23 cellular contexts compared by ENCODE assay signal in genomic region chr17:34451313-34451712, GRCh38.
DNase-seq lines count a peak whose midpoint lies in the region; ATAC-seq and TF ChIP-seq lines count a peak whose summit lies in the region.
"Had no signal": no experiment of that assay in that cellular context is flagged by ENCODE, and none has a peak within 500 bp of the region (broad histone marks: within the 10 kb centered on the region; RNA-seq: fewer than 3 reads in every experiment).

No MANE protein-coding gene starts in this region.

- TF ChIP-seq POLR2A in HCT116 (IDR thresholded peaks at IDR 0.05; ENCODE audit: borderline replicate concordance, extremely low read depth, insufficient read depth, insufficient read length): no peak

- no peak overlapping the region for H3K27ac Mint-ChIP-seq in MCF 10A (ENCODE audit: low read depth, unreplicated experiment)
- H3K27ac Mint-ChIP-seq: CD8-positive, alpha-beta memory T cell; H9 had no signal

- H3K27ac ChIP-seq in HCT116 (ENCODE audit: low read depth, low read length) (no peak overlapping the region), brain microvascular endothelial cell (no peak overlapping the region)
- H3K27ac ChIP-seq: C4-2B, HL-60, KMS-11 had no signal

- no peak overlapping the region for H3K9ac ChIP-seq in HCT116 (ENCODE audit: low read length)
- no peak overlapping the region for H3K9ac ChIP-seq in adipocyte (ENCODE audit: low read length)
- H3K9ac ChIP-seq: KMS-11 had no signal

- H3K9me3 ChIP-seq in HCT116 (ENCODE audit: control insufficient read depth in 1 of 2, insufficient read depth in 1 of 2, low read depth in 1 of 2, low read length in 2 of 2) (no peaks in the 10 kb centered on the region), adipocyte (ENCODE audit: control insufficient read depth, low read length) (no peaks in the 10 kb centered on the region)

- no peak overlapping the region for H3K4me2 ChIP-seq in HCT116 (ENCODE audit: low read length)
- H3K4me2 ChIP-seq: KMS-11 had no signal

- H3K27me3 ChIP-seq in HCT116 (ENCODE audit: insufficient read depth, low read length) (peaks cover 47% of the 10 kb centered on the region), adipocyte (replicated peaks; ENCODE audit: control insufficient read depth, insufficient read depth, low read length) (peaks cover 42% of the 10 kb centered on the region), brain microvascular endothelial cell (replicated peaks) (no peaks in the 10 kb centered on the region)

- no peak overlapping the region for H2AFZ ChIP-seq in HCT116 (ENCODE audit: low read depth, low read length, poor library complexity, severe bottlenecking)

- H3K4me1 Mint-ChIP-seq in MCF 10A (ENCODE audit: insufficient read depth, unreplicated experiment): no peaks in the 10 kb centered on the region
- H3K4me1 Mint-ChIP-seq: CD8-positive, alpha-beta memory T cell had no signal

- no peak for TF ChIP-seq RAD21 in HCT116 (IDR thresholded peaks at IDR 0.05; ENCODE audit: low read depth)

- POLR2A ChIA-PET in MCF 10A (lab: Yijun Ruan, JAX): no interaction called here
- POLR2A ChIA-PET in HCT116 (lab: Charles Lee): no interaction called here

- H3K9me3 Mint-ChIP-seq in MCF 10A (ENCODE audit: unreplicated experiment): peaks cover 7% of the 10 kb centered on the region
- H3K9me3 Mint-ChIP-seq: CD8-positive, alpha-beta memory T cell; H9 had no signal

- H4K20me1 ChIP-seq in HCT116 (ENCODE audit: insufficient read depth): no peaks in the 10 kb centered on the region

- H3K4me3 ChIP-seq in HCT116 (replicated peaks in 1 of 2; ENCODE audit: low read depth in 1 of 2, low read length in 2 of 2) (no peak overlapping the region), adipocyte (ENCODE audit: low read length) (no peak overlapping the region), brain microvascular endothelial cell (ENCODE audit: low read depth, low read length) (no peak overlapping the region)

- peak; percentile 26 to 35 for DNase-seq in T47D (ENCODE audit: low read depth in 1 of 2, low spot score in 1 of 2)
- DNase-seq in MCF 10A (ENCODE audit: unreplicated experiment): no peak
- no peak for DNase-seq in HCT116 (ENCODE audit: low read depth, low spot score)
- peak; percentile 8 for DNase-seq in adipocyte (ENCODE audit: low read depth)
- DNase-seq in iPS-NIHi11 (ENCODE audit: low spot score): peak; percentile 22
- DNase-seq in GM10266 (ENCODE audit: extremely low spot score): no peak
- no peak for DNase-seq in omental fat pad (ENCODE audit: low spot score)
- DNase-seq in brain microvascular endothelial cell: no peak
- DNase-seq: Calu3; CD8-positive, alpha-beta memory T cell; DMS153; GDM1; H9; NCI-H1417; NCI-H1694 treated with DMSO at 0.1 percent for 48 hours; NCI-H2081 treated with DMSO at 0.1 percent for 48 hours; NCI-H2171 treated with DMSO at 0.1 percent for 48 hours; NCI-H524 treated with DMSO at 0.1 percent for 48 hours; SHP77 had no signal

- in situ Hi-C loops in T47D (cut with HindIII; ENCODE audit: low pct_unique_long_range_greater_than_20kb, low sequenced_read_pairs) (no loop called here), brain microvascular endothelial cell (cut with HindIII; ENCODE audit: low pct_ligation_motif_present, low sequenced_read_pairs) (no loop called here)

- RAD21 ChIA-PET in HCT116 (lab: Charles Lee; ENCODE audit: low non-redundant PET in 1 of 2, low total read pairs in 2 of 2, uncharacterized antibody in 2 of 2, unreplicated experiment in 2 of 2): interaction anchor here in 1 of 2 experiments (0.7 kb wide), 1 partner anchor 48 kb away, joined by 7 read pairs; no protein-coding TSS in a partner anchor

- H3K4me1 ChIP-seq in HCT116 (ENCODE audit: control insufficient read depth in 1 of 2, insufficient read depth in 2 of 2, low read length in 2 of 2) (no peaks in the 10 kb centered on the region), adipocyte (ENCODE audit: control insufficient read depth, insufficient read depth, low read length) (no peaks in the 10 kb centered on the region)

- no peaks in the 10 kb centered on the region for H3K27me3 Mint-ChIP-seq in MCF 10A (ENCODE audit: insufficient read depth, unreplicated experiment)

- no TSS peak for BruUV-seq in MCF 10A (replicated peaks; lab: Mats Ljungman, UMichigan)
- BruUV-seq in HCT116 (replicated peaks; lab: Mats Ljungman, UMichigan): no TSS peak

- H3K36me3 Mint-ChIP-seq in MCF 10A (ENCODE audit: insufficient read depth, unreplicated experiment): no peaks in the 10 kb centered on the region
- H3K36me3 Mint-ChIP-seq: CD8-positive, alpha-beta memory T cell had no signal

- intact Hi-C loops in MCF 10A (cut with micrococcal nuclease) (no loop called here), HCT116 (cut with micrococcal nuclease) (no loop called here)

- no peak overlapping the region for H3K4me3 Mint-ChIP-seq in MCF 10A (ENCODE audit: unreplicated experiment)
- H3K4me3 Mint-ChIP-seq: CD8-positive, alpha-beta memory T cell; H9 had no signal

- no peaks in the 10 kb centered on the region for H3K79me2 ChIP-seq in HCT116 (ENCODE audit: insufficient read depth, low read length)

- TF ChIP-seq CTCF in MCF 10A (IDR thresholded peaks at IDR 0.05; ENCODE audit: unreplicated experiment) (no peak), HCT116 (IDR thresholded peaks at IDR 0.05 in 2 of 3, conservative IDR thresholded peaks at IDR 0.05 in 1 of 3; ENCODE audit: borderline replicate concordance in 1 of 3, insufficient read depth in 1 of 3, low read depth in 2 of 3, low read length in 2 of 3) (no peak), GM10266 (IDR thresholded peaks at IDR 0.05; ENCODE audit: control insufficient read depth, insufficient read depth, low read depth, missing control alignments) (no peak), omental fat pad (IDR thresholded peaks at IDR 0.05) (no peak), brain microvascular endothelial cell (IDR thresholded peaks at IDR 0.05; ENCODE audit: low read depth, low read length, missing control alignments) (no peak)

- CTCF ChIA-PET in MCF 10A (lab: Yijun Ruan, JAX) (interaction anchor here (0.5 to 1.1 kb wide), 3 partner anchors 140 to 660 kb away, joined by 3 to 4 read pairs (median 3); no protein-coding TSS in a partner anchor), HCT116 (lab: Charles Lee) (no interaction called here)

- H3K36me3 ChIP-seq in HCT116 (ENCODE audit: control insufficient read depth in 1 of 2, insufficient read depth in 2 of 2, low read length in 2 of 2) (no peaks in the 10 kb centered on the region), adipocyte (ENCODE audit: control insufficient read depth, insufficient read depth, low read length, severe bottlenecking) (no peaks in the 10 kb centered on the region), brain microvascular endothelial cell (replicated peaks) (no peaks in the 10 kb centered on the region)

- no peak for ATAC-seq in HCT116
- ATAC-seq in omental fat pad (ENCODE audit: low FRiP score): no peak
- ATAC-seq: HepG2 had no signal

- H3K9me2 ChIP-seq in HCT116 (ENCODE audit: insufficient read depth): no peaks in the 10 kb centered on the region

TF ChIP-seq in HCT116, 20 proteins besides CTCF, POLR2A, EP300 and RAD21:
- no peak for TF ChIP-seq TCF7L2 (IDR thresholded peaks at IDR 0.05; ENCODE audit: borderline replicate concordance, extremely low read depth, insufficient read depth, insufficient read length)
- no peak for TF ChIP-seq CEBPB (IDR thresholded peaks at IDR 0.05; ENCODE audit: low read depth)
- TF ChIP-seq, protein P1, sequence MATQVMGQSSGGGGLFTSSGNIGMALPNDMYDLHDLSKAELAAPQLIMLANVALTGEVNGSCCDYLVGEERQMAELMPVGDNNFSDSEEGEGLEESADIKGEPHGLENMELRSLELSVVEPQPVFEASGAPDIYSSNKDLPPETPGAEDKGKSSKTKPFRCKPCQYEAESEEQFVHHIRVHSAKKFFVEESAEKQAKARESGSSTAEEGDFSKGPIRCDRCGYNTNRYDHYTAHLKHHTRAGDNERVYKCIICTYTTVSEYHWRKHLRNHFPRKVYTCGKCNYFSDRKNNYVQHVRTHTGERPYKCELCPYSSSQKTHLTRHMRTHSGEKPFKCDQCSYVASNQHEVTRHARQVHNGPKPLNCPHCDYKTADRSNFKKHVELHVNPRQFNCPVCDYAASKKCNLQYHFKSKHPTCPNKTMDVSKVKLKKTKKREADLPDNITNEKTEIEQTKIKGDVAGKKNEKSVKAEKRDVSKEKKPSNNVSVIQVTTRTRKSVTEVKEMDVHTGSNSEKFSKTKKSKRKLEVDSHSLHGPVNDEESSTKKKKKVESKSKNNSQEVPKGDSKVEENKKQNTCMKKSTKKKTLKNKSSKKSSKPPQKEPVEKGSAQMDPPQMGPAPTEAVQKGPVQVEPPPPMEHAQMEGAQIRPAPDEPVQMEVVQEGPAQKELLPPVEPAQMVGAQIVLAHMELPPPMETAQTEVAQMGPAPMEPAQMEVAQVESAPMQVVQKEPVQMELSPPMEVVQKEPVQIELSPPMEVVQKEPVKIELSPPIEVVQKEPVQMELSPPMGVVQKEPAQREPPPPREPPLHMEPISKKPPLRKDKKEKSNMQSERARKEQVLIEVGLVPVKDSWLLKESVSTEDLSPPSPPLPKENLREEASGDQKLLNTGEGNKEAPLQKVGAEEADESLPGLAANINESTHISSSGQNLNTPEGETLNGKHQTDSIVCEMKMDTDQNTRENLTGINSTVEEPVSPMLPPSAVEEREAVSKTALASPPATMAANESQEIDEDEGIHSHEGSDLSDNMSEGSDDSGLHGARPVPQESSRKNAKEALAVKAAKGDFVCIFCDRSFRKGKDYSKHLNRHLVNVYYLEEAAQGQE (IDR thresholded peaks at IDR 0.05; ENCODE audit: low read depth): 0 out of 2 replicates have a peak, but pooled peaks have one; percentile 8

Comparison
In these comparisons a context has a peak if more than half of its experiments do, and no peak if none do; other contexts are left out.
1. DNase-seq: peak in T47D (2 of 2), adipocyte (single experiment) and iPS-NIHi11 (single experiment); none in MCF 10A (single experiment), HCT116 (single experiment), GM10266 (single experiment), omental fat pad (single experiment) and brain microvascular endothelial cell (single experiment).